In genomic region chr3:16897254-16897926, GRCh38 we compare ENCODE assay signal across 9 cellular contexts. TPM values are rescaled to one million over a fixed set of nuclear protein-coding genes. Genes with fewer than 3 reads are reported as not detected.
DNase-seq lines count a peak whose midpoint lies in the region; ATAC-seq and TF ChIP-seq lines count a peak whose summit lies in the region.
"Had no signal": no experiment of that assay in that cellular context is flagged by ENCODE, and none has a peak within 500 bp of the region (broad histone marks: within the 10 kb centered on the region; RNA-seq: fewer than 3 reads in every experiment).

No MANE protein-coding gene starts in this region.

- no peak overlapping the region for H3K27ac ChIP-seq in H9 (ENCODE audit: insufficient read length, low read depth, low read length)
- H3K27ac ChIP-seq: skin epidermis had no signal

- no peak overlapping the region for H2BK12ac ChIP-seq in H9 (ENCODE audit: insufficient read length, low read depth, low read length)

- intact Hi-C loops in activated CD4-positive, alpha-beta memory T cell treated with anti-CD3 and anti-CD28 coated beads for 36 hours (cut with micrococcal nuclease): loop anchor here (1.0 to 5.0 kb wide), 2 partner anchors 8 to 595 kb away; no protein-coding TSS in a partner anchor

- no peak overlapping the region for H3T11ph ChIP-seq in H9 (ENCODE audit: low read length)

- H3K4me1 ChIP-seq in H9 (ENCODE audit: insufficient read depth, low read length): peaks cover 3% of the 10 kb centered on the region; the same call in 1 of the 2 replicates

- H2BK5ac ChIP-seq in H9 (ENCODE audit: insufficient read length, low read length): no peak overlapping the region

- peaks cover 86% of the 10 kb centered on the region for H3K4me1 Mint-ChIP-seq in activated CD4-positive, alpha-beta memory T cell treated with anti-CD3 and anti-CD28 coated beads for 36 hours (ENCODE audit: low read depth)
- peaks cover 67% of the 10 kb centered on the region for H3K4me1 Mint-ChIP-seq in activated CD4-positive, alpha-beta memory T cell treated with anti-CD3 and anti-CD28 coated beads, Interleukin-2, amount 10 ng/mL, durations not matched to agents 7 days and 5 days
- H3K4me1 Mint-ChIP-seq in H9: peaks cover 51 to 54% of the 10 kb centered on the region in 2 experiments

- no peaks in the 10 kb centered on the region for H4K20me1 ChIP-seq in H9 (ENCODE audit: control insufficient read depth, insufficient read depth, insufficient read length)

- no peak overlapping the region for H3K4me3 ChIP-seq in fibroblast of mammary gland (ENCODE audit: control insufficient read depth, low read depth, low read length)
- H3K4me3 ChIP-seq: skin epidermis had no signal

- no peaks in the 10 kb centered on the region for H3K36me3 Mint-ChIP-seq in activated CD4-positive, alpha-beta memory T cell treated with anti-CD3 and anti-CD28 coated beads for 36 hours
- peaks cover 27% of the 10 kb centered on the region for H3K36me3 Mint-ChIP-seq in activated CD4-positive, alpha-beta memory T cell treated with anti-CD3 and anti-CD28 coated beads, Interleukin-2, amount 10 ng/mL, durations not matched to agents 7 days and 5 days (ENCODE audit: low read depth)
- peaks cover 0 to 6% (median 2%) of the 10 kb centered on the region in 3 experiments; a peak in 4 of 7 replicates for H3K36me3 Mint-ChIP-seq in H9 (ENCODE audit: insufficient read depth in 1 of 3, low read depth in 3 of 3)

- H3K9me3 Mint-ChIP-seq in activated CD4-positive, alpha-beta memory T cell treated with anti-CD3 and anti-CD28 coated beads for 36 hours: no peaks in the 10 kb centered on the region
- no peaks in the 10 kb centered on the region for H3K9me3 Mint-ChIP-seq in activated CD4-positive, alpha-beta memory T cell treated with anti-CD3 and anti-CD28 coated beads, Interleukin-2, amount 10 ng/mL, durations not matched to agents 7 days and 5 days
- no peaks in the 10 kb centered on the region for H3K9me3 Mint-ChIP-seq in H9

- H3K79me1 ChIP-seq in H9 (ENCODE audit: insufficient read depth, low read depth, low read length, poor library complexity, severe bottlenecking): no peaks in the 10 kb centered on the region

- H3K9ac ChIP-seq in H9 (ENCODE audit: extremely low read depth, insufficient read length, low read length): no peak overlapping the region

- H3K56ac ChIP-seq in H9 (ENCODE audit: insufficient read length, low read depth, low read length): no peak overlapping the region

- H4K91ac ChIP-seq in H9 (ENCODE audit: insufficient read length, low read depth, low read length): no peak overlapping the region

- peak; percentile 55 for DNase-seq in activated CD4-positive, alpha-beta memory T cell treated with anti-CD3 and anti-CD28 coated beads for 36 hours
- DNase-seq in activated CD4-positive, alpha-beta memory T cell treated with anti-CD3 and anti-CD28 coated beads, Interleukin-2, amount 10 ng/mL, durations not matched to agents 7 days and 5 days: no peak
- peak; percentile 9 for DNase-seq in NCI-H446 treated with DMSO at 0.1 percent for 48 hours (lab: John Stamatoyannopoulos, UW)
- DNase-seq in fibroblast of mammary gland (ENCODE audit: low read depth): peak; percentile 76
- DNase-seq in NCI-H1048 (lab: John Stamatoyannopoulos, UW): no peak
- no peak for DNase-seq in GF-D8 (lab: John Stamatoyannopoulos, UW)
- DNase-seq in H9: no peak

- H3K18ac ChIP-seq in H9 (ENCODE audit: insufficient read length, low read depth, low read length): no peak overlapping the region

- no peak overlapping the region for H2AFZ ChIP-seq in H9 (ENCODE audit: low read length)

- H4K5ac ChIP-seq in H9 (ENCODE audit: insufficient read length, low read depth, low read length): no peak overlapping the region

- no peak overlapping the region for H2BK15ac ChIP-seq in H9 (ENCODE audit: low read depth, low read length)

- CTCF ChIA-PET in activated CD4-positive, alpha-beta memory T cell treated with anti-CD3 and anti-CD28 coated beads for 36 hours (lab: Charles Lee): interaction anchor here (1.4 to 2.4 kb wide), 2 partner anchors 13 kb away, joined by 5 to 6 read pairs; partner anchors contain the start of gene PLCL2
- CTCF ChIA-PET in activated CD4-positive, alpha-beta memory T cell treated with anti-CD3 and anti-CD28 coated beads, Interleukin-2, amount 10 ng/mL, durations not matched to agents 7 days and 5 days (lab: Charles Lee): no interaction called here

- no peak overlapping the region for H2BK20ac ChIP-seq in H9 (ENCODE audit: low read depth, low read length, poor library complexity, severe bottlenecking)

- H3K23me2 ChIP-seq in H9 (ENCODE audit: insufficient read length, low read depth, low read length, poor library complexity, severe bottlenecking): no peaks in the 10 kb centered on the region

- no peak overlapping the region for H3K14ac ChIP-seq in H9 (ENCODE audit: insufficient read depth, low read length)

- H3K4me3 Mint-ChIP-seq in activated CD4-positive, alpha-beta memory T cell treated with anti-CD3 and anti-CD28 coated beads for 36 hours: peak overlapping the region; percentile 26
- H3K4me3 Mint-ChIP-seq in activated CD4-positive, alpha-beta memory T cell treated with anti-CD3 and anti-CD28 coated beads, Interleukin-2, amount 10 ng/mL, durations not matched to agents 7 days and 5 days: no peak overlapping the region
- H3K4me3 Mint-ChIP-seq in H9: no peak overlapping the region

- no peak overlapping the region for H4K8ac ChIP-seq in H9 (replicated peaks; ENCODE audit: insufficient read length, low read depth, low read length)

- no peaks in the 10 kb centered on the region for H3K27me3 ChIP-seq in H9 (ENCODE audit: insufficient read depth, low read length)

- H2AK5ac ChIP-seq in H9 (ENCODE audit: insufficient read length, low read length): no peak overlapping the region

- no peak overlapping the region for H3K23ac ChIP-seq in H9 (ENCODE audit: insufficient read length, low read depth, low read length)

- no peaks in the 10 kb centered on the region for H3K9me3 ChIP-seq in H9 (ENCODE audit: control insufficient read depth, low read depth, low read length)

- no peaks in the 10 kb centered on the region for H3K27me3 Mint-ChIP-seq in activated CD4-positive, alpha-beta memory T cell treated with anti-CD3 and anti-CD28 coated beads for 36 hours
- no peaks in the 10 kb centered on the region for H3K27me3 Mint-ChIP-seq in activated CD4-positive, alpha-beta memory T cell treated with anti-CD3 and anti-CD28 coated beads, Interleukin-2, amount 10 ng/mL, durations not matched to agents 7 days and 5 days
- H3K27me3 Mint-ChIP-seq in H9 (ENCODE audit: low read depth): no peaks in the 10 kb centered on the region

- no peak for TF ChIP-seq CTCF in fibroblast of mammary gland (conservative IDR thresholded peaks at IDR 0.05; ENCODE audit: control insufficient read depth, insufficient read depth, low read depth, low read length)
- no peak for TF ChIP-seq CTCF in H9 (conservative IDR thresholded peaks at IDR 0.05)

- H2BK120ac ChIP-seq in H9 (ENCODE audit: low read depth, low read length, poor library complexity, severe bottlenecking): no peak overlapping the region

- no CpG with 5 or more reads among the region's 11 CpGs for WGBS in H9 (ENCODE audit: extremely low coverage, insufficient read length, low lambda C conversion rate)

- POLR2A ChIA-PET in activated CD4-positive, alpha-beta memory T cell treated with anti-CD3 and anti-CD28 coated beads for 36 hours (lab: Charles Lee): interaction anchor here (1.4 kb wide), 1 partner anchor 11 kb away, joined by 8 read pairs; no protein-coding TSS in a partner anchor
- POLR2A ChIA-PET in activated CD4-positive, alpha-beta memory T cell treated with anti-CD3 and anti-CD28 coated beads, Interleukin-2, amount 10 ng/mL, durations not matched to agents 7 days and 5 days (lab: Charles Lee): interaction anchor here (0.7 kb wide), 1 partner anchor 56 kb away, joined by 4 read pairs; no protein-coding TSS in a partner anchor

- peak overlapping the region; percentile 57 for H3K27ac Mint-ChIP-seq in activated CD4-positive, alpha-beta memory T cell treated with anti-CD3 and anti-CD28 coated beads for 36 hours
- no peak overlapping the region for H3K27ac Mint-ChIP-seq in activated CD4-positive, alpha-beta memory T cell treated with anti-CD3 and anti-CD28 coated beads, Interleukin-2, amount 10 ng/mL, durations not matched to agents 7 days and 5 days
- H3K27ac Mint-ChIP-seq in H9: peak overlapping the region in 1 of 3 experiments; percentile 68; a peak in 1 of 7 replicates

- no peaks in the 10 kb centered on the region for H3K79me2 ChIP-seq in H9 (ENCODE audit: insufficient read depth, low read length)

- ATAC-seq in HG02588 (IDR thresholded peaks at IDR 0.05; ENCODE audit: unreplicated experiment): peak; percentile 69

- H3K4ac ChIP-seq in H9 (ENCODE audit: low read depth, low read length): no peak overlapping the region

- no peak overlapping the region for H3K4me2 ChIP-seq in H9 (ENCODE audit: insufficient read depth, insufficient read length, low read length)

RNA-seq across cellular contexts. Expression of gene PLCL2, which starts 12.6 kb away (rescaled TPM):
- 10 to 100 TPM; 16.7 to 17.1 TPM for total RNA-seq in activated CD4-positive, alpha-beta memory T cell treated with anti-CD3 and anti-CD28 coated beads for 36 hours
- 10 to 100 TPM; 38.9 to 39.8 TPM for total RNA-seq in activated CD4-positive, alpha-beta memory T cell treated with anti-CD3 and anti-CD28 coated beads, Interleukin-2, amount 10 ng/mL, durations not matched to agents 7 days and 5 days
- total RNA-seq in H9 (2021): 30.5 and 32.1 TPM in 2 replicates

Comparison
In these comparisons a context has a peak if more than half of its experiments do, and no peak if none do; other contexts are left out.
1. DNase-seq: peak in activated CD4-positive, alpha-beta memory T cell treated with anti-CD3 and anti-CD28 coated beads for 36 hours (single experiment), NCI-H446 treated with DMSO at 0.1 percent for 48 hours (single experiment) and fibroblast of mammary gland (single experiment); none in activated CD4-positive, alpha-beta memory T cell treated with anti-CD3 and anti-CD28 coated beads, Interleukin-2, amount 10 ng/mL, durations not matched to agents 7 days and 5 days (single experiment), NCI-H1048 (single experiment), GF-D8 (single experiment) and H9 (single experiment).